ENCODE assay signal across 12 cellular contexts in genomic region chr3:149332781-149333517, GRCh38. TPM values are rescaled to one million over a fixed set of nuclear protein-coding genes. Genes with fewer than 3 reads are reported as not detected.
DNase-seq lines count a peak whose midpoint lies in the region; ATAC-seq, FAIRE-seq and TF ChIP-seq lines count a peak whose summit lies in the region.
"Had no signal": no experiment of that assay in that cellular context is flagged by ENCODE, and none has a peak within 500 bp of the region (broad histone marks: within the 10 kb centered on the region; RNA-seq: fewer than 3 reads in every experiment).

No MANE protein-coding gene starts in this region.

- no peak for TF ChIP-seq POLR2A in spleen (IDR thresholded peaks at IDR 0.05)
- no peak for TF ChIP-seq POLR2A in testis (IDR thresholded peaks at IDR 0.05)

- peak overlapping the region; percentile 58 to 81 for H3K9ac ChIP-seq in kidney (ENCODE audit: low read length in 2 of 2)

- H3K27me3 Mint-ChIP-seq in HFFc6 (ENCODE audit: insufficient read depth), result no peaks in the 10 kb centered on the region

- H3K36me3 Mint-ChIP-seq in HFFc6 (ENCODE audit: low read depth), result no peaks in the 10 kb centered on the region; the same call in 1 of the 2 replicates

- H3K36me3 ChIP-seq in kidney (ENCODE audit: control insufficient read depth in 1 of 2, insufficient read depth in 2 of 2, low read length in 2 of 2) (no peaks in the 10 kb centered on the region), spleen (no peaks in the 10 kb centered on the region), testis (ENCODE audit: low read depth, missing control alignments) (no peaks in the 10 kb centered on the region)
- H3K36me3 ChIP-seq: thoracic aorta had no signal

- H3K4me3 Mint-ChIP-seq in HFFc6, result peak overlapping the region; percentile 24; the same call in 1 of the 2 replicates

- H3K27me3 ChIP-seq in spleen (replicated peaks in 1 of 7) (no peaks in the 10 kb centered on the region), testis (no peaks in the 10 kb centered on the region)

- H3K4me1 Mint-ChIP-seq in HFFc6 (ENCODE audit: low read depth), result peaks cover 14% of the 10 kb centered on the region

- intact Hi-C loops in kidney (cut with DNase I), result no loop called here
- intact Hi-C loops in spleen (cut with DNase I; ENCODE audit: low total_unique reads), result no loop called here
- intact Hi-C loops in testis (cut with DNase I; ENCODE audit: low total_unique reads), result no loop called here

- H3K9me3 ChIP-seq in kidney (ENCODE audit: control insufficient read depth in 1 of 2, low read length in 2 of 2), result no peaks in the 10 kb centered on the region
- H3K9me3 ChIP-seq in spleen, result no peaks in the 10 kb centered on the region
- no peaks in the 10 kb centered on the region for H3K9me3 ChIP-seq in testis
- H3K9me3 ChIP-seq: thoracic aorta had no signal

- WGBS in spleen, 5 donors, result 65 to 90% (median 74%) methylated on average over 6 of the region's 6 CpGs
- 57 to 71% methylated on average over 6 of the region's 6 CpGs for WGBS in testis, 2 donors

- DNase-seq in HFFc6 (no peak), astrocyte of the hippocampus (ENCODE audit: low read depth, low spot score) (peak; percentile 55), kidney (no peak), spleen (no peak), testis (no peak), T1000 (lab: John Stamatoyannopoulos, UW) (no peak)
- DNase-seq: activated CD4-positive, CD25-positive, alpha-beta regulatory T cell treated with anti-CD3 and anti-CD28 coated beads, Interleukin-2, amount 50 U/mL, for 72 hours; activated T-cell treated with anti-CD3 and anti-CD28 coated beads, Interleukin-2, amount 50 U/mL, for 48 hours; NCI-H2029 treated with DMSO at 0.1 percent for 48 hours had no signal

- H3K27ac ChIP-seq in kidney (ENCODE audit: low read depth in 2 of 2, low read length in 2 of 2) (peak overlapping the region; percentile 64 to 84), spleen (peak overlapping the region; percentile 39 to 86 (median 66)), testis (peak overlapping the region in 1 of 2 donors; percentile 7)

- peaks cover 0 to 13% of the 10 kb centered on the region in 2 donors for H3K4me1 ChIP-seq in kidney (ENCODE audit: control insufficient read depth in 1 of 2, insufficient read depth in 1 of 2, low read depth in 1 of 2, low read length in 2 of 2)
- H3K4me1 ChIP-seq in spleen, result peaks cover 0 to 27% (median 0%) of the 10 kb centered on the region in 6 donors
- H3K4me1 ChIP-seq in testis, result peaks cover 16% of the 10 kb centered on the region

- H3K27ac Mint-ChIP-seq in HFFc6, result peak overlapping the region; percentile 66

- no peak for TF ChIP-seq CTCF in HFFc6 (IDR thresholded peaks at IDR 0.05)
- TF ChIP-seq CTCF in kidney (IDR thresholded peaks at IDR 0.05; ENCODE audit: borderline replicate concordance, extremely low read depth, insufficient read depth), result no peak
- no peak for TF ChIP-seq CTCF in spleen (IDR thresholded peaks at IDR 0.05 in 8 of 11, conservative IDR thresholded peaks at IDR 0.05 in 3 of 11)
- TF ChIP-seq CTCF in testis (IDR thresholded peaks at IDR 0.05), result no peak

- FAIRE-seq in kidney (lab: Jason Lieb, UNC), result no peak
- FAIRE-seq: D721Med had no signal

- peak overlapping the region; percentile 61 to 74 for H3K4me3 ChIP-seq in kidney (ENCODE audit: low read length in 2 of 2)
- peak overlapping the region; percentile 5 to 63 (median 30) for H3K4me3 ChIP-seq in spleen
- no peak overlapping the region for H3K4me3 ChIP-seq in testis
- H3K4me3 ChIP-seq: thoracic aorta had no signal

- H3K9me3 Mint-ChIP-seq in HFFc6, result no peaks in the 10 kb centered on the region

- ATAC-seq in HG02588 (IDR thresholded peaks at IDR 0.05; ENCODE audit: unreplicated experiment), result no peak

RNA-seq across cellular contexts. Expression of gene TM4SF18, which starts 0.5 kb away (rescaled TPM):
- total RNA-seq in HFFc6 (2021; fragmentation: NEBNext Ultra II Directional; extraction: Animal tissue kit (Norgen Biotek cat#: 25700)), result under 1 TPM in 4 of 6 experiments, not detected in 2; 0.05 to 0.19 (median 0.09) TPM
- total RNA-seq in kidney, result 19.7 TPM
- polyA plus RNA-seq in kidney (ENCODE audit: insufficient read depth, low read depth, low replicate concordance), result 14.2 TPM
- 10 to 100 TPM; 14.9 to 97.4 (median 59.7) TPM for total RNA-seq in spleen
- 10 to 100 TPM in 1 of 3 donors, 1 to 10 TPM in 2; 6.6 to 23.1 (median 6.9) TPM for polyA plus RNA-seq in spleen
- total RNA-seq in testis, result 1 to 10 TPM; 1.2 to 4.2 TPM
- 3.1 TPM for polyA plus RNA-seq in testis (ENCODE audit: insufficient read depth, low read depth, low replicate concordance)

RNA-seq across cellular contexts. Expression of gene TM4SF1, which starts 44.5 kb away (rescaled TPM):
- 10 to 100 TPM in 4 of 6 experiments, 1 to 10 TPM in 2; 6.5 to 80.1 (median 74.8) TPM for total RNA-seq in HFFc6 (2021; fragmentation: NEBNext Ultra II Directional; extraction: Animal tissue kit (Norgen Biotek cat#: 25700))
- total RNA-seq in kidney (173 TPM), spleen (100 to 1,000 TPM in 6 of 7 donors, 10 to 100 TPM in 1; 65.6 to 260 (median 182) TPM), testis (10 to 100 TPM; 16.2 to 24.9 TPM)
- polyA plus RNA-seq in kidney (ENCODE audit: insufficient read depth, low read depth, low replicate concordance) (101 TPM), spleen (10 to 100 TPM; 31.0 to 75.3 (median 56.8) TPM), testis (ENCODE audit: insufficient read depth, low read depth, low replicate concordance) (62.7 TPM)

Comparison
In these comparisons a context has a peak if more than half of its experiments do, and no peak if none do; other contexts are left out.
1. H3K4me3 ChIP-seq: peak in kidney (2 of 2) and spleen (8 of 8); none in testis (0 of 2).